In the genomic region with DNA sequence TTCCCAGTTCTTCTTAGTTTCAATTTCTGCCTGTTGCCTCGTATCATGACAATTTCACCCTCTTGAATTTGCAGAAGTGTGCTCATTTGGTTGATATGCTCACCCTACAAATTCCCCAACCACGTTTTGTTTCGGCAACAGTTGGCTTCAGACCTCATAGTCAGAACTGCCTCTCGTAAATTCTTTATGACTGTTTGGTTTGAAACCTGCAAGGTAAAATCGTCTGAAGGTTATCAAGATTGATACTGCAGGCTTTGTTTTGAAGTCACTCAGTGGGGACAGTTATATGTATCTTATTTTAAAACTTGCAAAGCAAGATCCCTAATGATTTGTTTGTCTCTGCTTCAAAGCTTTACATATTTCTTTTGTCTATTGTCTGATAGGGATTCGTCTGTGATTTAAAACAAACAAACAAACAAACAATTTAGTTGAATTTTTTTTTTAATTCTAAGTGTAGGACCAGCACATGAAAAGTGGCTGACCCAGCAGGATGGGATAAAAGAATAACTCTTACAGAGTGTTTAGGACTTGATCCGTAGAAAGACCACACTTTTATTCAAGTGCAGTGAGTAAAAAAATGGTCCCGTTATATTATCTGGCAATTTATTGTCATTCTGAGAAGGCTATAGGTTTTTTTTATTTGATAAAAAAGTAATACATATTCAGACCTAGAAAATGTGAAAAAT, we compare ENCODE assay signal across 22 cellular contexts. TPM values are rescaled to one million over a fixed set of nuclear protein-coding genes. Genes with fewer than 3 reads are reported as not detected.
A peak's percentile ranks its signal among the peaks of the same experiment; 100 is the strongest.
DNase-seq lines count a peak whose midpoint lies in the region; ATAC-seq and TF ChIP-seq lines count a peak whose summit lies in the region.
"Had no signal": no experiment of that assay in that cellular context is flagged by ENCODE, and none has a peak within 500 bp of the region (broad histone marks: within the 10 kb centered on the region; RNA-seq: fewer than 3 reads in every experiment).

No MANE protein-coding gene starts in this region.

- CTCF ChIA-PET in WTC11 (lab: Charles Lee): no interaction called here

- POLR2A ChIA-PET in WTC11 (lab: Charles Lee): no interaction called here

- H3K27me3 Mint-ChIP-seq in WTC11 (ENCODE audit: low read depth) (peaks cover 6% of the 10 kb centered on the region), mesothelial cell of epicardium (ENCODE audit: low read depth) (no peaks in the 10 kb centered on the region), type B pancreatic cell (no peaks in the 10 kb centered on the region)

- H3K27ac Mint-ChIP-seq in WTC11: 0 out of 2 replicates have a peak overlapping the region, but pooled peaks have one; percentile 50
- H3K27ac Mint-ChIP-seq in mesothelial cell of epicardium: peak overlapping the region; percentile 90
- H3K27ac Mint-ChIP-seq in type B pancreatic cell: peak overlapping the region; percentile 59
- H3K27ac Mint-ChIP-seq: CD4-positive, CD25-positive, alpha-beta regulatory T cell; T-cell had no signal

- ATAC-seq in WTC11 (no peak), GM21515 (IDR thresholded peaks at IDR 0.05; ENCODE audit: unreplicated experiment) (no peak)
- ATAC-seq: HepG2, K562, T-cell had no signal

- TF ChIP-seq CTCF in LNCaP clone FGC (IDR thresholded peaks at IDR 0.05; ENCODE audit: control insufficient read depth, extremely low read depth, insufficient read depth): no peak
- TF ChIP-seq CTCF in WTC11 (IDR thresholded peaks at IDR 0.05): no peak
- TF ChIP-seq CTCF in mesothelial cell of epicardium (IDR thresholded peaks at IDR 0.05; ENCODE audit: unreplicated experiment): no peak
- no peak for TF ChIP-seq CTCF in type B pancreatic cell (conservative IDR thresholded peaks at IDR 0.05)
- no peak for TF ChIP-seq CTCF in GM10266 (IDR thresholded peaks at IDR 0.05; ENCODE audit: control insufficient read depth, insufficient read depth, low read depth, missing control alignments)

- peaks cover 24% of the 10 kb centered on the region for H3K9me3 Mint-ChIP-seq in WTC11
- H3K9me3 Mint-ChIP-seq in mesothelial cell of epicardium: peaks cover 27% of the 10 kb centered on the region
- peaks cover 21% of the 10 kb centered on the region for H3K9me3 Mint-ChIP-seq in type B pancreatic cell

- H3K4me3 Mint-ChIP-seq in WTC11: no peak overlapping the region
- H3K4me3 Mint-ChIP-seq in mesothelial cell of epicardium: no peak overlapping the region
- H3K4me3 Mint-ChIP-seq in type B pancreatic cell: peak overlapping the region; percentile 50
- H3K4me3 Mint-ChIP-seq: CD4-positive, CD25-positive, alpha-beta regulatory T cell; T-cell had no signal

- no peak overlapping the region for H3K4me3 ChIP-seq in LNCaP clone FGC (ENCODE audit: low read depth, low read length)
- H3K4me3 ChIP-seq: K562, PC-9 had no signal

- peaks cover 16% of the 10 kb centered on the region; the same call in 1 of the 2 replicates for H3K36me3 Mint-ChIP-seq in WTC11
- peaks cover 21% of the 10 kb centered on the region for H3K36me3 Mint-ChIP-seq in mesothelial cell of epicardium
- no peaks in the 10 kb centered on the region for H3K36me3 Mint-ChIP-seq in type B pancreatic cell
- H3K36me3 Mint-ChIP-seq: CD4-positive, CD25-positive, alpha-beta regulatory T cell; T-cell had no signal

- peak; percentile 69 for DNase-seq in LNCaP clone FGC (ENCODE audit: low read depth)
- DNase-seq in WTC11 (ENCODE audit: low spot score): no peak
- no peak for DNase-seq in mesothelial cell of epicardium (ENCODE audit: low spot score in 2 of 2, unreplicated experiment in 2 of 2)
- no peak for DNase-seq in type B pancreatic cell (ENCODE audit: extremely low spot score, unreplicated experiment)
- DNase-seq in GM10266 (ENCODE audit: extremely low spot score): no peak
- no peak for DNase-seq in nucleus accumbens (lab: John Stamatoyannopoulos, UW)
- no peak for DNase-seq in activated T-cell treated with anti-CD3 and anti-CD28 coated beads for 4 hours
- DNase-seq: BE2C; CD4-positive, CD25-positive, alpha-beta regulatory T cell; MM.1S; NCI-H1092; NCI-H1436; NCI-H2029; NCI-H226; NCI-H524; PC-9; RPMI8226; T-cell had no signal

- H3K4me1 Mint-ChIP-seq in WTC11 (peaks cover 71% of the 10 kb centered on the region), mesothelial cell of epicardium (peaks cover 56% of the 10 kb centered on the region), type B pancreatic cell (ENCODE audit: unreplicated experiment) (peaks cover 54% of the 10 kb centered on the region)
- H3K4me1 Mint-ChIP-seq: CD4-positive, CD25-positive, alpha-beta regulatory T cell; T-cell had no signal

TF ChIP-seq in WTC11, 78 proteins besides CTCF, POLR2A, EP300 and RAD21:
- TF ChIP-seq, protein P1, sequence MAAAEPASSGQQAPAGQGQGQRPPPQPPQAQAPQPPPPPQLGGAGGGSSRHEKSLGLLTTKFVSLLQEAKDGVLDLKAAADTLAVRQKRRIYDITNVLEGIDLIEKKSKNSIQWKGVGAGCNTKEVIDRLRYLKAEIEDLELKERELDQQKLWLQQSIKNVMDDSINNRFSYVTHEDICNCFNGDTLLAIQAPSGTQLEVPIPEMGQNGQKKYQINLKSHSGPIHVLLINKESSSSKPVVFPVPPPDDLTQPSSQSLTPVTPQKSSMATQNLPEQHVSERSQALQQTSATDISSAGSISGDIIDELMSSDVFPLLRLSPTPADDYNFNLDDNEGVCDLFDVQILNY (CRISPR knock-in tag; IDR thresholded peaks at IDR 0.05): no peak
- TF ChIP-seq ZBTB43 (CRISPR knock-in tag; IDR thresholded peaks at IDR 0.05): no peak
- no peak for TF ChIP-seq TEAD1 (CRISPR knock-in tag; IDR thresholded peaks at IDR 0.05)
- no peak for TF ChIP-seq AFF4 (CRISPR knock-in tag; IDR thresholded peaks at IDR 0.05; ENCODE audit: borderline replicate concordance)
- TF ChIP-seq NR3C1 (CRISPR knock-in tag; conservative IDR thresholded peaks at IDR 0.05; ENCODE audit: low read depth): no peak
- TF ChIP-seq ZNF416 (CRISPR knock-in tag; IDR thresholded peaks at IDR 0.05): no peak
- TF ChIP-seq HMGA2 (CRISPR knock-in tag; IDR thresholded peaks at IDR 0.05): no peak
- TF ChIP-seq TP53 (CRISPR knock-in tag; IDR thresholded peaks at IDR 0.05): no peak
- TF ChIP-seq NFYB (CRISPR knock-in tag; conservative IDR thresholded peaks at IDR 0.05; ENCODE audit: low read depth): no peak
- no peak for TF ChIP-seq JUN (CRISPR knock-in tag; IDR thresholded peaks at IDR 0.05)
- TF ChIP-seq CBFB (CRISPR knock-in tag; IDR thresholded peaks at IDR 0.05; ENCODE audit: low read depth): no peak
- no peak for TF ChIP-seq OVOL2 (CRISPR knock-in tag; IDR thresholded peaks at IDR 0.05; ENCODE audit: borderline replicate concordance)
- no peak for TF ChIP-seq PRRX2 (CRISPR knock-in tag; IDR thresholded peaks at IDR 0.05)
- TF ChIP-seq NFATC4 (CRISPR knock-in tag; IDR thresholded peaks at IDR 0.05): no peak
- TF ChIP-seq ZNF232 (CRISPR knock-in tag; IDR thresholded peaks at IDR 0.05): no peak

RNA-seq across cellular contexts. Expression of gene MYCN, which starts 45.7 kb away (rescaled TPM):
- total RNA-seq in WTC11 (2021): 68.3 to 77.5 TPM (median 75.3 TPM) in 3 replicates
- total RNA-seq in mesothelial cell of epicardium: 69.1 to 79.4 TPM (median 72.5 TPM) in 3 replicates
- 24.6 and 68.3 TPM in 2 replicates for total RNA-seq in type B pancreatic cell (ENCODE audit: low replicate concordance)
- total RNA-seq: HepG2, K562, LHCN-M2, PC-9 had no signal
